In genomic region chr17:78258323-78259229, GRCh38 we compare ENCODE assay signal across 9 cellular contexts. TPM values are rescaled to one million over a fixed set of nuclear protein-coding genes. Genes with fewer than 3 reads are reported as not detected.
A peak's percentile ranks its signal among the peaks of the same experiment; 100 is the strongest.
DNase-seq lines count a peak whose midpoint lies in the region; ATAC-seq and TF ChIP-seq lines count a peak whose summit lies in the region.
"Had no signal": no experiment of that assay in that cellular context is flagged by ENCODE, and none has a peak within 500 bp of the region (broad histone marks: within the 10 kb centered on the region; RNA-seq: fewer than 3 reads in every experiment).

No MANE protein-coding gene starts in this region.

- H3K36me3 ChIP-seq in HAP-1 (replicated peaks): no peaks in the 10 kb centered on the region

- H3K27ac Mint-ChIP-seq in activated B cell treated with CpG ODN at 0.5 μM for 24 hours (peak overlapping the region; percentile 56), progenitor cell of endocrine pancreas (peak overlapping the region; percentile 41)

- H3K27me3 Mint-ChIP-seq in activated B cell treated with CpG ODN at 0.5 μM for 24 hours: no peaks in the 10 kb centered on the region
- H3K27me3 Mint-ChIP-seq in progenitor cell of endocrine pancreas: no peaks in the 10 kb centered on the region

- H3K36me3 Mint-ChIP-seq in activated B cell treated with CpG ODN at 0.5 μM for 24 hours (ENCODE audit: low read depth): no peaks in the 10 kb centered on the region
- no peaks in the 10 kb centered on the region for H3K36me3 Mint-ChIP-seq in progenitor cell of endocrine pancreas (ENCODE audit: insufficient read depth)

- H3K9me3 ChIP-seq in HAP-1: no peaks in the 10 kb centered on the region

- H3K9me3 Mint-ChIP-seq in activated B cell treated with CpG ODN at 0.5 μM for 24 hours (no peaks in the 10 kb centered on the region), progenitor cell of endocrine pancreas (ENCODE audit: low read depth) (no peaks in the 10 kb centered on the region)

- no peaks in the 10 kb centered on the region for H3K4me1 ChIP-seq in HAP-1

- H3K4me3 Mint-ChIP-seq in activated B cell treated with CpG ODN at 0.5 μM for 24 hours (peak overlapping the region; percentile 57), progenitor cell of endocrine pancreas (ENCODE audit: low read depth) (no peak overlapping the region)

- no peaks in the 10 kb centered on the region for H3K27me3 ChIP-seq in HAP-1 (ENCODE audit: low read depth)

- H3K4me3 ChIP-seq in Jurkat, Clone E6-1 (ENCODE audit: low read length): peak overlapping the region; percentile 41
- no peak overlapping the region for H3K4me3 ChIP-seq in HAP-1

- POLR2A ChIA-PET in activated B cell treated with CpG ODN at 0.5 μM for 24 hours (lab: Charles Lee): interaction anchor here (0.7 to 1.3 kb wide), 4 partner anchors 14 to 193 kb away, joined by 3 to 11 read pairs (median 5); no protein-coding TSS in a partner anchor

- in situ Hi-C loops in HAP-1 (cut with MboI; ENCODE audit: low sequenced_read_pairs): no loop called here

- ATAC-seq in activated B cell treated with CpG ODN at 0.5 μM for 24 hours (ENCODE audit: low read depth) (no peak), HG02973 (IDR thresholded peaks at IDR 0.05; ENCODE audit: unreplicated experiment) (no peak), HG03108 (IDR thresholded peaks at IDR 0.05; ENCODE audit: unreplicated experiment) (no peak), GM19397 (IDR thresholded peaks at IDR 0.05; ENCODE audit: unreplicated experiment) (no peak)

- TF ChIP-seq CTCF in activated B cell treated with CpG ODN at 0.5 μM for 24 hours (IDR thresholded peaks at IDR 0.05) (no peak), progenitor cell of endocrine pancreas (IDR thresholded peaks at IDR 0.05; ENCODE audit: unreplicated experiment) (no peak)

- intact Hi-C loops in activated B cell treated with CpG ODN at 0.5 μM for 24 hours (cut with micrococcal nuclease): no loop called here

- CTCF ChIA-PET in activated B cell treated with CpG ODN at 0.5 μM for 24 hours (lab: Charles Lee): interaction anchor here (1.7 to 2.2 kb wide), 2 partner anchors 102 to 163 kb away, joined by 3 to 5 read pairs; partner anchors contain the start of gene SOCS3

- peak; percentile 84 for DNase-seq in Jurkat, Clone E6-1 (ENCODE audit: low read depth, low spot score)
- DNase-seq in activated B cell treated with CpG ODN at 0.5 μM for 24 hours: no peak
- DNase-seq in dermis microvascular lymphatic vessel endothelial cell (ENCODE audit: low read depth in 2 of 2): peak; percentile 55 to 72
- no peak for DNase-seq in progenitor cell of endocrine pancreas (ENCODE audit: low spot score, unreplicated experiment)
- DNase-seq in HAP-1 (ENCODE audit: low spot score in 2 of 2): no peak

- H3K4me1 Mint-ChIP-seq in activated B cell treated with CpG ODN at 0.5 μM for 24 hours (peaks cover 24% of the 10 kb centered on the region), progenitor cell of endocrine pancreas (ENCODE audit: low read depth) (peaks cover 27% of the 10 kb centered on the region)

RNA-seq across cellular contexts. Expression of gene TMEM235, which starts 27.1 kb away (rescaled TPM):
- polyA plus RNA-seq in Jurkat, Clone E6-1 (2012; ENCODE audit: insufficient read depth, insufficient read length): not detected
- total RNA-seq in activated B cell treated with CpG ODN at 0.5 μM for 24 hours (not detected in 2 replicates), dermis microvascular lymphatic vessel endothelial cell (under 0.01 and 0.51 TPM in 2 replicates), progenitor cell of endocrine pancreas (not detected in 2 replicates)
- total RNA-seq: lower leg skin had no signal

RNA-seq across cellular contexts. Expression of gene BIRC5, which starts 44.5 kb away (rescaled TPM):
- 121 TPM for polyA plus RNA-seq in Jurkat, Clone E6-1 (2012; ENCODE audit: insufficient read depth, insufficient read length)
- total RNA-seq in activated B cell treated with CpG ODN at 0.5 μM for 24 hours: 0.81 and 1.0 TPM in 2 replicates
- total RNA-seq in dermis microvascular lymphatic vessel endothelial cell: 29.3 and 81.4 TPM in 2 replicates
- 28.9 and 30.0 TPM in 2 replicates for total RNA-seq in progenitor cell of endocrine pancreas

Comparison
In these comparisons a context has a peak if more than half of its experiments do, and no peak if none do; other contexts are left out.
1. DNase-seq: peak in Jurkat, Clone E6-1 (single experiment) and dermis microvascular lymphatic vessel endothelial cell (2 of 2); none in activated B cell treated with CpG ODN at 0.5 μM for 24 hours (single experiment), progenitor cell of endocrine pancreas (single experiment) and HAP-1 (0 of 2).
2. RNA of gene BIRC5, which starts 44.5 kb away (total RNA-seq): 29.3 to 81.4 TPM in dermis microvascular lymphatic vessel endothelial cell and 28.9 to 30.0 TPM in progenitor cell of endocrine pancreas; 0.81 to 1.0 TPM in activated B cell treated with CpG ODN at 0.5 μM for 24 hours; every median in the first group is over 10 times any median in the second.